Comparison of ENCODE assay signal across 1 cellular context in the genomic region with DNA sequence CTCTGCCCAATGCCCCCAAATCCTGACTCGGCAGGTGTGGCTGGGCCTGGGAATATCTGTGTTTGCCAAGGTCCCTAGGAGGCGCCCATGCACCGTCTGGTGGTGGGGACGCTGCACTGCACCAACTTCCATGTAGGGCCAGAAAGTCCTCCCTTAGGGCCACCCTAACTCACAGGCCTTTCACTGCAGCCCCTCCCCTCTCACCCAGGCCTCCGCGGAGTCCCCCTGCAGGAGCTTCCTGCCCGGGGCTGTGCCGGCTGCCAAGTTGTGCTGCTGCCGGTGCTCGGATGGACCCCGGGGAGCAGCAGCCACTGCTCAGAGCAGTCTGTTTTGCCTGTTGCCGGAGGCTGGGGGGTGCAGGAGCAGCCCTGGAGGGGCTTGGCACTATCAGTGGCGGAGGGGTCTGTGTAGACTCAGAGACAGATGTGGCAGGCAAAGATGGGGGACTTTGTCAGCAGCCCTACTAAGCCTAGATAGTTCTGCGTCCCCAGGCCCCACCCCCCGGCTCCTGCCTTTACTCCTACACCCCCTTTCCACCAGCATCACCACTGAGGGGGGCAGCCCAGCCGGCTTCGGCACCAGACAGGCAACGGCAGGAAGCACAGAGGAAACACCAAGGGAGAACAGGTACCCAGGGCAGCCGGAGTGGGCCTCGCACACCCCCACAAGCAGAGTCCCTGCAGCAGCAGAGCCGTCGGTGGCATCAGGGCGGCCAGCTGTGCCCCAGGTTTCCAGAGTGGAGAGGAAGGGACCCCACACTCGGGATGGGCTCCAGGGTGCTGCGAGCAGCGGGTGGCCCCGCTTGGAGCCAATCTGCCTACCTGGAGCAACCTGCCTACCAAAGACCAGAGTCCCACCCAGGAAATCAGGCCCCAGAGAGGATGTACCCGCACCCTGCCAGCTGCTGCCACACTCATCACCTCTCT.
TF ChIP-seq lines count a peak whose summit lies in the region.

No MANE protein-coding gene starts in this region.

TF ChIP-seq in HepG2, 621 proteins besides CTCF, POLR2A, EP300 and RAD21 (continued from another document and continues in another):
- TF ChIP-seq, protein P1, sequence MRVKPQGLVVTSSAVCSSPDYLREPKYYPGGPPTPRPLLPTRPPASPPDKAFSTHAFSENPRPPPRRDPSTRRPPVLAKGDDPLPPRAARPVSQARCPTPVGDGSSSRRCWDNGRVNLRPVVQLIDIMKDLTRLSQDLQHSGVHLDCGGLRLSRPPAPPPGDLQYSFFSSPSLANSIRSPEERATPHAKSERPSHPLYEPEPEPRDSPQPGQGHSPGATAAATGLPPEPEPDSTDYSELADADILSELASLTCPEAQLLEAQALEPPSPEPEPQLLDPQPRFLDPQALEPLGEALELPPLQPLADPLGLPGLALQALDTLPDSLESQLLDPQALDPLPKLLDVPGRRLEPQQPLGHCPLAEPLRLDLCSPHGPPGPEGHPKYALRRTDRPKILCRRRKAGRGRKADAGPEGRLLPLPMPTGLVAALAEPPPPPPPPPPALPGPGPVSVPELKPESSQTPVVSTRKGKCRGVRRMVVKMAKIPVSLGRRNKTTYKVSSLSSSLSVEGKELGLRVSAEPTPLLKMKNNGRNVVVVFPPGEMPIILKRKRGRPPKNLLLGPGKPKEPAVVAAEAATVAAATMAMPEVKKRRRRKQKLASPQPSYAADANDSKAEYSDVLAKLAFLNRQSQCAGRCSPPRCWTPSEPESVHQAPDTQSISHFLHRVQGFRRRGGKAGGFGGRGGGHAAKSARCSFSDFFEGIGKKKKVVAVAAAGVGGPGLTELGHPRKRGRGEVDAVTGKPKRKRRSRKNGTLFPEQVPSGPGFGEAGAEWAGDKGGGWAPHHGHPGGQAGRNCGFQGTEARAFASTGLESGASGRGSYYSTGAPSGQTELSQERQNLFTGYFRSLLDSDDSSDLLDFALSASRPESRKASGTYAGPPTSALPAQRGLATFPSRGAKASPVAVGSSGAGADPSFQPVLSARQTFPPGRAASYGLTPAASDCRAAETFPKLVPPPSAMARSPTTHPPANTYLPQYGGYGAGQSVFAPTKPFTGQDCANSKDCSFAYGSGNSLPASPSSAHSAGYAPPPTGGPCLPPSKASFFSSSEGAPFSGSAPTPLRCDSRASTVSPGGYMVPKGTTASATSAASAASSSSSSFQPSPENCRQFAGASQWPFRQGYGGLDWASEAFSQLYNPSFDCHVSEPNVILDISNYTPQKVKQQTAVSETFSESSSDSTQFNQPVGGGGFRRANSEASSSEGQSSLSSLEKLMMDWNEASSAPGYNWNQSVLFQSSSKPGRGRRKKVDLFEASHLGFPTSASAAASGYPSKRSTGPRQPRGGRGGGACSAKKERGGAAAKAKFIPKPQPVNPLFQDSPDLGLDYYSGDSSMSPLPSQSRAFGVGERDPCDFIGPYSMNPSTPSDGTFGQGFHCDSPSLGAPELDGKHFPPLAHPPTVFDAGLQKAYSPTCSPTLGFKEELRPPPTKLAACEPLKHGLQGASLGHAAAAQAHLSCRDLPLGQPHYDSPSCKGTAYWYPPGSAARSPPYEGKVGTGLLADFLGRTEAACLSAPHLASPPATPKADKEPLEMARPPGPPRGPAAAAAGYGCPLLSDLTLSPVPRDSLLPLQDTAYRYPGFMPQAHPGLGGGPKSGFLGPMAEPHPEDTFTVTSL (CRISPR knock-in tag; IDR thresholded peaks at IDR 0.05; ENCODE audit: borderline replicate concordance), result no peak
- no peak for TF ChIP-seq HCFC1 (IDR thresholded peaks at IDR 0.05; ENCODE audit: low read depth, low read length)
- TF ChIP-seq MAFG (CRISPR knock-in tag; IDR thresholded peaks at IDR 0.05), result no peak
- TF ChIP-seq, protein P2, sequence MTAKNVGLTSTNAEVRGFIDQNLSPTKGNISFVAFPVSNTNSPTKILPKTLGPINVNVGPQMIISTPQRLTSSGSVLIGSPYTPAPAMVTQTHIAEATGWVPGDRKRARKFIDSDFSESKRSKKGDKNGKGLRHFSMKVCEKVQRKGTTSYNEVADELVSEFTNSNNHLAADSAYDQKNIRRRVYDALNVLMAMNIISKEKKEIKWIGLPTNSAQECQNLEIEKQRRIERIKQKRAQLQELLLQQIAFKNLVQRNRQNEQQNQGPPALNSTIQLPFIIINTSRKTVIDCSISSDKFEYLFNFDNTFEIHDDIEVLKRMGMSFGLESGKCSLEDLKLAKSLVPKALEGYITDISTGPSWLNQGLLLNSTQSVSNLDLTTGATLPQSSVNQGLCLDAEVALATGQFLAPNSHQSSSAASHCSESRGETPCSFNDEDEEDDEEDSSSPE (CRISPR knock-in tag; IDR thresholded peaks at IDR 0.05), result no peak
- no peak for TF ChIP-seq ZMYM3 (CRISPR knock-in tag; IDR thresholded peaks at IDR 0.05)
- no peak for TF ChIP-seq BCLAF1 (IDR thresholded peaks at IDR 0.05)
- TF ChIP-seq ISX (CRISPR knock-in tag; conservative IDR thresholded peaks at IDR 0.05), result no peak
- no peak for TF ChIP-seq ZNF746 (CRISPR knock-in tag; IDR thresholded peaks at IDR 0.05)
- no peak for TF ChIP-seq ZNF282 (IDR thresholded peaks at IDR 0.05; ENCODE audit: partially characterized antibody)
- no peak for TF ChIP-seq ZNF777 (CRISPR knock-in tag; IDR thresholded peaks at IDR 0.05)
- TF ChIP-seq ZNF24 (IDR thresholded peaks at IDR 0.05), result no peak
- no peak for TF ChIP-seq AGO1 (IDR thresholded peaks at IDR 0.05; ENCODE audit: low read depth, low read length, poor library complexity, severe bottlenecking)
- no peak for TF ChIP-seq SRSF4 (IDR thresholded peaks at IDR 0.05; ENCODE audit: low read depth, low read length, poor library complexity, severe bottlenecking)
- TF ChIP-seq HOXA7 (CRISPR knock-in tag; IDR thresholded peaks at IDR 0.05), result no peak
- TF ChIP-seq ZNF792 (CRISPR knock-in tag; IDR thresholded peaks at IDR 0.05), result no peak
- TF ChIP-seq ATAD3A (CRISPR knock-in tag; IDR thresholded peaks at IDR 0.05), result no peak
- TF ChIP-seq, protein P3, sequence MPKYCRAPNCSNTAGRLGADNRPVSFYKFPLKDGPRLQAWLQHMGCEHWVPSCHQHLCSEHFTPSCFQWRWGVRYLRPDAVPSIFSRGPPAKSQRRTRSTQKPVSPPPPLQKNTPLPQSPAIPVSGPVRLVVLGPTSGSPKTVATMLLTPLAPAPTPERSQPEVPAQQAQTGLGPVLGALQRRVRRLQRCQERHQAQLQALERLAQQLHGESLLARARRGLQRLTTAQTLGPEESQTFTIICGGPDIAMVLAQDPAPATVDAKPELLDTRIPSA (CRISPR knock-in tag; IDR thresholded peaks at IDR 0.05; ENCODE audit: borderline replicate concordance), result no peak
- peak; percentile 14 for TF ChIP-seq YY1 (IDR thresholded peaks at IDR 0.05; ENCODE audit: insufficient read depth, insufficient replicate concordance, low read depth, low read length)
- TF ChIP-seq ISL2 (CRISPR knock-in tag; IDR thresholded peaks at IDR 0.05), result no peak
- no peak for TF ChIP-seq ZBTB40 (IDR thresholded peaks at IDR 0.05)
- no peak for TF ChIP-seq ZBTB40 (CRISPR knock-in tag; IDR thresholded peaks at IDR 0.05)
- no peak for TF ChIP-seq BRCA1 (CRISPR knock-in tag; IDR thresholded peaks at IDR 0.05)
- peak; percentile 77 for TF ChIP-seq SMC3 (IDR thresholded peaks at IDR 0.05; ENCODE audit: low read length)
- no peak for TF ChIP-seq THAP11 (CRISPR knock-in tag; IDR thresholded peaks at IDR 0.05)
- TF ChIP-seq AFF4 (CRISPR knock-in tag; IDR thresholded peaks at IDR 0.05), result no peak
- TF ChIP-seq THYN1 (CRISPR knock-in tag; IDR thresholded peaks at IDR 0.05; ENCODE audit: borderline replicate concordance, low read depth), result no peak
- no peak for TF ChIP-seq SMARCE1 (IDR thresholded peaks at IDR 0.05; ENCODE audit: borderline replicate concordance)
- no peak for TF ChIP-seq HOXA3 (CRISPR knock-in tag; IDR thresholded peaks at IDR 0.05)
- peak; percentile 77 for TF ChIP-seq STAG1 (CRISPR knock-in tag; IDR thresholded peaks at IDR 0.05)
- TF ChIP-seq YEATS2 (CRISPR knock-in tag; IDR thresholded peaks at IDR 0.05; ENCODE audit: borderline replicate concordance), result no peak
